In the genomic region with DNA sequence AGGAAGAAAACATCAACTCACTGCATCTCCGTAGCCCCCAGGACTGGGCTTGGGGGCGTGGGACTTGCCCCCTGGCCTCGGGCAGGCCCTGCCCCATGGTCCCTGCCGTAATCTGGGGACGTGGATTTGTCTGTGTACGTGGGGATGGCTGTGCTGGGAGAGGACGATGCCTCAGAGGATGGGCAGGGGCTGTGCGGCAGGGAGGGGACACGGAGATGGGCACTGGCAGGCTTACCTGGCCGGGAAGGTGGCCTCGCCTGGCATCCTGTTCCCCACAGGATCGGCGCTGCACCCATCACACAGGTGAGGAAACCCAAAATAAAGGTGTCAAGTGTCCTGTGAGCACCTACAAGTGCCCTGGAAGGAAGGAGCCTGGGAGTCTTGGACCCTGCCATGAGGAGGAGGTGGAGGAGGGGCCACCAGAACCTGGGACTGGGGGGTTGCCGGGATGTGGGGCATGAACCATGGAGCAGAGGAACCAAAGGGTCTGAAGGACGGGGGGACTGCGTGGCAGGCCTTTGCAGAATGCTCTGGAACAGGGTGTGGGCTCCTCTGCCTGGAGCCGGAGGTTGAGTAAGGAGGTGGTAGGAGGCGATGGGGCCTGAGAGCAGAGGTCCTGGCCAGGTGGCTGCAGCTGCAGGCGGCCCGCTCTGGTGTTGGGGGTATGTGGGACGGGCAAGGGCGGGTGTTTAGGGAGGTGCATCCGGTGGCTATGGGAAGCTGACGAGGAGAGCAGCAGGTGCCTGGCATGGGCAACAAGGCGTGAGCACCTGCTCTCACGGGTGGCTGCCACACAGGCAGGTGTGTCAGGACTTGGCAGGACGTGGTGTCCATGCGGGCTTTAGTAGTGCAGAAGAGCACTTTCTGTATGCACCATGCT, we compare ENCODE assay signal across 12 cellular contexts. TPM values are rescaled to one million over a fixed set of nuclear protein-coding genes. Genes with fewer than 3 reads are reported as not detected.
A peak's percentile ranks its signal among the peaks of the same experiment; 100 is the strongest.
DNase-seq lines count a peak whose midpoint lies in the region; ATAC-seq and TF ChIP-seq lines count a peak whose summit lies in the region.
"Had no signal": no experiment of that assay in that cellular context is flagged by ENCODE, and none has a peak within 500 bp of the region (broad histone marks: within the 10 kb centered on the region; RNA-seq: fewer than 3 reads in every experiment).

No MANE protein-coding gene starts in this region.

- H3K27ac ChIP-seq in dorsolateral prefrontal cortex (no peak overlapping the region), suprapubic skin (no peak overlapping the region)
- H3K27ac ChIP-seq: thoracic aorta had no signal

- peaks cover 17% of the 10 kb centered on the region for H3K9me3 Mint-ChIP-seq in activated naive CD4-positive, alpha-beta T cell treated with anti-CD3 and anti-CD28 coated beads, Interleukin-2, amount 10 ng/mL, durations not matched to agents 7 days and 5 days

- no peaks in the 10 kb centered on the region for H3K4me1 ChIP-seq in suprapubic skin

- H3K36me3 Mint-ChIP-seq in activated naive CD4-positive, alpha-beta T cell treated with anti-CD3 and anti-CD28 coated beads, Interleukin-2, amount 10 ng/mL, durations not matched to agents 7 days and 5 days = peaks cover 18% of the 10 kb centered on the region

- no peaks in the 10 kb centered on the region for H3K36me3 ChIP-seq in suprapubic skin
- H3K36me3 ChIP-seq: thoracic aorta had no signal

- CTCF ChIA-PET in activated naive CD4-positive, alpha-beta T cell treated with anti-CD3 and anti-CD28 coated beads, Interleukin-2, amount 10 ng/mL, durations not matched to agents 7 days and 5 days (lab: Charles Lee) = no interaction called here

- peaks cover 5% of the 10 kb centered on the region for H3K27me3 Mint-ChIP-seq in activated naive CD4-positive, alpha-beta T cell treated with anti-CD3 and anti-CD28 coated beads, Interleukin-2, amount 10 ng/mL, durations not matched to agents 7 days and 5 days
- H3K27me3 Mint-ChIP-seq: T-cell had no signal

- intact Hi-C loops in dorsolateral prefrontal cortex (cut with DNase I) = no loop called here

- TF ChIP-seq POLR2A in suprapubic skin (IDR thresholded peaks at IDR 0.05) = no peak

- ATAC-seq in GM21447 (IDR thresholded peaks at IDR 0.05; ENCODE audit: unreplicated experiment) = no peak
- no peak for ATAC-seq in GM18867 (IDR thresholded peaks at IDR 0.05; ENCODE audit: unreplicated experiment)
- no peak for ATAC-seq in HG03457 (IDR thresholded peaks at IDR 0.05; ENCODE audit: unreplicated experiment)

- 85% methylated on average over 21 of the region's 28 CpGs for WGBS in suprapubic skin

- no peak overlapping the region for H3K4me3 Mint-ChIP-seq in activated naive CD4-positive, alpha-beta T cell treated with anti-CD3 and anti-CD28 coated beads, Interleukin-2, amount 10 ng/mL, durations not matched to agents 7 days and 5 days
- H3K4me3 Mint-ChIP-seq: T-cell had no signal

- peak overlapping the region; percentile 7 for H3K27ac Mint-ChIP-seq in activated naive CD4-positive, alpha-beta T cell treated with anti-CD3 and anti-CD28 coated beads, Interleukin-2, amount 10 ng/mL, durations not matched to agents 7 days and 5 days

- H3K27me3 ChIP-seq in dorsolateral prefrontal cortex (no peaks in the 10 kb centered on the region), suprapubic skin (peaks cover 38% of the 10 kb centered on the region)

- no peak overlapping the region for H3K4me3 ChIP-seq in dorsolateral prefrontal cortex
- no peak overlapping the region for H3K4me3 ChIP-seq in suprapubic skin
- H3K4me3 ChIP-seq: thoracic aorta had no signal

- TF ChIP-seq EP300 in suprapubic skin (IDR thresholded peaks at IDR 0.05) = no peak

- H3K4me1 Mint-ChIP-seq in activated naive CD4-positive, alpha-beta T cell treated with anti-CD3 and anti-CD28 coated beads, Interleukin-2, amount 10 ng/mL, durations not matched to agents 7 days and 5 days = no peaks in the 10 kb centered on the region
- H3K4me1 Mint-ChIP-seq: T-cell had no signal

- TF ChIP-seq CTCF in dorsolateral prefrontal cortex (IDR thresholded peaks at IDR 0.05 in 54 of 56, conservative IDR thresholded peaks at IDR 0.05 in 2 of 56; ENCODE audit: low read depth in 1 of 56, partially characterized antibody in 56 of 56) (no peak), suprapubic skin (IDR thresholded peaks at IDR 0.05) (no peak)

- DNase-seq in activated naive CD4-positive, alpha-beta T cell treated with anti-CD3 and anti-CD28 coated beads, Interleukin-2, amount 10 ng/mL, durations not matched to agents 7 days and 5 days = peak; percentile 20
- DNase-seq in activated naive CD4-positive, alpha-beta T cell treated with Interleukin-2 at 50 U/mL for 16 hours = no peak
- DNase-seq in NCI-H2196 treated with DMSO at 0.1 percent for 48 hours (lab: John Stamatoyannopoulos, UW; ENCODE audit: unreplicated experiment) (peak; percentile 87), dorsolateral prefrontal cortex (peak in 7 of 10 donors; percentile 9 to 30 (median 21)), suprapubic skin (ENCODE audit: low spot score in 2 of 2) (peak; percentile 59 to 77)
- DNase-seq: GDM1, NCI-H446 treated with DMSO at 0.1 percent for 48 hours had no signal

- H3K9me3 ChIP-seq in suprapubic skin = peaks cover 12% of the 10 kb centered on the region

RNA-seq across cellular contexts. Expression of a gene that starts 27.8 kb away (rescaled TPM):
- total RNA-seq in dorsolateral prefrontal cortex (1 to 10 TPM in 42 of 120 experiments, under 1 TPM in 78; 0.15 to 4.1 (median 0.88) TPM), suprapubic skin (1 to 10 TPM; 3.9 to 6.2 (median 4.7) TPM)
